ENCODE assay signal across 8 cellular contexts in genomic region chr1:156421062-156421938, GRCh38.
A peak's percentile ranks its signal among the peaks of the same experiment; 100 is the strongest.
DNase-seq lines count a peak whose midpoint lies in the region; ATAC-seq and TF ChIP-seq lines count a peak whose summit lies in the region.

No MANE protein-coding gene starts in this region.

- peaks cover 100% of the 10 kb centered on the region for H3K27me3 Mint-ChIP-seq in nephron (ENCODE audit: low read depth)

- H3K9me3 Mint-ChIP-seq in nephron, result no peaks in the 10 kb centered on the region

- peak; percentile 81 for ATAC-seq in GM19035 (IDR thresholded peaks at IDR 0.05; ENCODE audit: unreplicated experiment)
- ATAC-seq in stimulated activated naive CD8-positive, alpha-beta T cell treated with anti-CD3 and anti-CD28 coated beads, Interleukin-15, Interleukin-2, amounts not matched to agents 100 U/mL and 50 U/mL, for 24 hours, result peak; percentile 83

- H3K36me3 Mint-ChIP-seq in nephron (ENCODE audit: low read depth), result no peaks in the 10 kb centered on the region

- no peak for TF ChIP-seq CTCF in nephron (IDR thresholded peaks at IDR 0.05; ENCODE audit: unreplicated experiment in 3 of 3)

- no peak overlapping the region for H3K27ac Mint-ChIP-seq in nephron

- peaks cover 6% of the 10 kb centered on the region for H3K4me1 Mint-ChIP-seq in nephron

- peak overlapping the region in 2 of 3 experiments; percentile 47 to 51 for H3K4me3 Mint-ChIP-seq in nephron

- DNase-seq in AG08395 (ENCODE audit: low spot score) (peak; percentile 93), HPDE6-E6E7 (ENCODE audit: extremely low spot score) (peak; percentile 95), NOMO-1 treated with DMSO at 0.1 percent for 48 hours (lab: John Stamatoyannopoulos, UW; ENCODE audit: unreplicated experiment) (peak; percentile 26), fibroblast of peridontal ligament (ENCODE audit: extremely low read depth) (peak; percentile 23)
- DNase-seq in activated T-helper 1 cell treated with anti-CD3 and anti-CD28 coated beads, Interleukin-2, amount 50 U/mL, for 16 hours (ENCODE audit: low read depth in 1 of 2, low spot score in 1 of 2), result peak; percentile 23 to 43
- peak; percentile 80 for DNase-seq in stimulated activated naive CD8-positive, alpha-beta T cell treated with anti-CD3 and anti-CD28 coated beads, Interleukin-15, Interleukin-2, amounts not matched to agents 100 U/mL and 50 U/mL, for 24 hours

Comparison
In these comparisons a context has a peak if more than half of its experiments do, and no peak if none do; other contexts are left out.
1. Peak in every context shown above with its lines: DNase-seq and ATAC-seq.
2. DNase-seq: peak in every context shown above with its lines; median percentile 95 in HPDE6-E6E7; 93 in AG08395; 80 in stimulated activated naive CD8-positive, alpha-beta T cell treated with anti-CD3 and anti-CD28 coated beads, Interleukin-15, Interleukin-2, amounts not matched to agents 100 U/mL and 50 U/mL, for 24 hours; 33 in activated T-helper 1 cell treated with anti-CD3 and anti-CD28 coated beads, Interleukin-2, amount 50 U/mL, for 16 hours; 26 in NOMO-1 treated with DMSO at 0.1 percent for 48 hours; 23 in fibroblast of peridontal ligament.